In genomic region chr1:147924813-147925212, GRCh38 we compare ENCODE assay signal across 36 cellular contexts. TPM values are rescaled to one million over a fixed set of nuclear protein-coding genes. Genes with fewer than 3 reads are reported as not detected.
"Had no signal": no experiment of that assay in that cellular context is flagged by ENCODE, and none has a peak within 500 bp of the region (broad histone marks: within the 10 kb centered on the region; RNA-seq: fewer than 3 reads in every experiment).

No MANE protein-coding gene starts in this region.

- H3K27me3 ChIP-seq: brain microvascular endothelial cell, esophagus squamous epithelium, gastrocnemius medialis, vagina had no signal

- H3K27me3 Mint-ChIP-seq: activated B cell treated with CpG ODN at 0.5 μM for 24 hours; activated CD8-positive, alpha-beta T cell treated with anti-CD3 and anti-CD28 coated beads for 36 hours; central memory CD8-positive, alpha-beta T cell; stimulated activated naive B cell treated with anti-CD40 and anti-IgM and Interleukin-4, amounts not matched to agents 10 μg/mL and 1 μg/mL and 100 μg/mL, for 72 hours had no signal

- H3K4me3 Mint-ChIP-seq: activated B cell treated with CpG ODN at 0.5 μM for 24 hours; activated CD8-positive, alpha-beta memory T cell treated with anti-CD3 and anti-CD28 coated beads, Interleukin-2, amount 10 ng/mL, durations not matched to agents 7 days and 5 days; activated CD8-positive, alpha-beta T cell treated with anti-CD3 and anti-CD28 coated beads for 36 hours; activated naive CD4-positive, alpha-beta T cell treated with anti-CD3 and anti-CD28 coated beads, Interleukin-2, amount 10 ng/mL, durations not matched to agents 7 days and 5 days; central memory CD8-positive, alpha-beta T cell; stimulated activated naive B cell treated with anti-CD40 and anti-IgM and Interleukin-4, amounts not matched to agents 10 μg/mL and 1 μg/mL and 100 μg/mL, for 72 hours; type B pancreatic cell had no signal

- H3K36me3 ChIP-seq: brain microvascular endothelial cell, esophagus squamous epithelium, gastrocnemius medialis, thoracic aorta, vagina had no signal

- H3K9me3 Mint-ChIP-seq: activated B cell treated with CpG ODN at 0.5 μM for 24 hours; activated CD8-positive, alpha-beta T cell treated with anti-CD3 and anti-CD28 coated beads for 36 hours; activated naive CD4-positive, alpha-beta T cell treated with anti-CD3 and anti-CD28 coated beads, Interleukin-2, amount 10 ng/mL, durations not matched to agents 7 days and 5 days; central memory CD8-positive, alpha-beta T cell; stimulated activated naive B cell treated with anti-CD40 and anti-IgM and Interleukin-4, amounts not matched to agents 10 μg/mL and 1 μg/mL and 100 μg/mL, for 72 hours; type B pancreatic cell had no signal

- H3K4me1 Mint-ChIP-seq: central memory CD8-positive, alpha-beta T cell had no signal

- ATAC-seq: activated CD8-positive, alpha-beta memory T cell treated with anti-CD3 and anti-CD28 coated beads, Interleukin-2, amount 10 ng/mL, durations not matched to agents 7 days and 5 days; activated CD8-positive, alpha-beta T cell treated with anti-CD3 and anti-CD28 coated beads for 36 hours; gastrocnemius medialis; left colon; mucosa of descending colon; sciatic nerve; stimulated activated naive B cell treated with anti-CD40 and anti-IgM and Interleukin-4, amounts not matched to agents 10 μg/mL and 1 μg/mL and 100 μg/mL, for 72 hours had no signal

- H3K9me3 ChIP-seq: esophagus squamous epithelium, gastrocnemius medialis, mucosa of descending colon, thoracic aorta, vagina had no signal

- FAIRE-seq: colon, endothelial cell of umbilical vein, keratinocyte, small intestine had no signal

- H3K27ac ChIP-seq: brain microvascular endothelial cell, esophagus squamous epithelium, gastrocnemius medialis, thoracic aorta, vagina had no signal

- H3K36me3 Mint-ChIP-seq: activated CD8-positive, alpha-beta memory T cell treated with anti-CD3 and anti-CD28 coated beads, Interleukin-2, amount 10 ng/mL, durations not matched to agents 7 days and 5 days; activated naive CD4-positive, alpha-beta T cell treated with anti-CD3 and anti-CD28 coated beads, Interleukin-2, amount 10 ng/mL, durations not matched to agents 7 days and 5 days; stimulated activated naive B cell treated with anti-CD40 and anti-IgM and Interleukin-4, amounts not matched to agents 10 μg/mL and 1 μg/mL and 100 μg/mL, for 72 hours; type B pancreatic cell had no signal

- H3K27ac Mint-ChIP-seq: activated B cell treated with CpG ODN at 0.5 μM for 24 hours; activated CD8-positive, alpha-beta memory T cell treated with anti-CD3 and anti-CD28 coated beads, Interleukin-2, amount 10 ng/mL, durations not matched to agents 7 days and 5 days; activated CD8-positive, alpha-beta T cell treated with anti-CD3 and anti-CD28 coated beads for 36 hours; activated naive CD4-positive, alpha-beta T cell treated with anti-CD3 and anti-CD28 coated beads, Interleukin-2, amount 10 ng/mL, durations not matched to agents 7 days and 5 days; stimulated activated naive B cell treated with anti-CD40 and anti-IgM and Interleukin-4, amounts not matched to agents 10 μg/mL and 1 μg/mL and 100 μg/mL, for 72 hours; type B pancreatic cell had no signal

- H3K4me3 ChIP-seq: esophagus squamous epithelium, gastrocnemius medialis, mucosa of descending colon, thoracic aorta, vagina had no signal

- DNase-seq: activated B cell treated with CpG ODN at 0.5 μM for 24 hours; activated CD4-positive, alpha-beta T cell treated with anti-CD3 and anti-CD28 coated beads for 4 hours; activated CD8-positive, alpha-beta memory T cell treated with anti-CD3 and anti-CD28 coated beads, Interleukin-2, amount 10 ng/mL, durations not matched to agents 7 days and 5 days; activated CD8-positive, alpha-beta T cell treated with anti-CD3 and anti-CD28 coated beads for 36 hours; activated effector memory CD4-positive, alpha-beta T cell treated with anti-CD3 and anti-CD28 coated beads, Interleukin-2, amount 50 U/mL, for 16 hours; activated naive CD4-positive, alpha-beta T cell treated with anti-CD3 and anti-CD28 coated beads, Interleukin-2, amount 10 ng/mL, durations not matched to agents 7 days and 5 days; activated T-cell treated with anti-CD3 and anti-CD28 coated beads for 4 hours; anterior cingulate cortex; brain microvascular endothelial cell; effector memory CD4-positive, alpha-beta T cell; esophagus squamous epithelium; gastrocnemius medialis; head of caudate nucleus; hypothalamus; left colon; mesenchymal stem cell; mucosa of descending colon; posterior cingulate gyrus; small intestine; stimulated activated CD4-positive, alpha-beta T cell treated with anti-CD3 and anti-CD28 coated beads, Interleukin-2, amount 100 ng/mL, for 48 hours; stimulated activated CD8-positive, alpha-beta memory T cell treated with anti-CD3 and anti-CD28 coated beads, Interleukin-4, amount 100 ng/mL, for 48 hours; stimulated activated naive B cell treated with anti-CD40 and anti-IgM and Interleukin-4, amounts not matched to agents 10 μg/mL and 1 μg/mL and 100 μg/mL, for 72 hours; T-helper 1 cell had no signal

RNA-seq across cellular contexts. Expression of gene GJA8, which starts 22.2 kb away (rescaled TPM):
- total RNA-seq: activated B cell treated with CpG ODN at 0.5 μM for 24 hours; activated CD8-positive, alpha-beta memory T cell treated with anti-CD3 and anti-CD28 coated beads, Interleukin-2, amount 10 ng/mL, durations not matched to agents 7 days and 5 days; activated CD8-positive, alpha-beta T cell treated with anti-CD3 and anti-CD28 coated beads for 36 hours; dermis microvascular lymphatic vessel endothelial cell; endothelial cell of umbilical vein; esophagus squamous epithelium; gastrocnemius medialis; left colon; lower leg skin; mucosa of descending colon; omental fat pad; renal cortical epithelial cell; sciatic nerve; thoracic aorta; vagina had no signal
- polyA plus RNA-seq: endothelial cell of umbilical vein, keratinocyte, neural cell, small intestine had no signal
